ENCODE assay signal across 18 cellular contexts in the genomic region with DNA sequence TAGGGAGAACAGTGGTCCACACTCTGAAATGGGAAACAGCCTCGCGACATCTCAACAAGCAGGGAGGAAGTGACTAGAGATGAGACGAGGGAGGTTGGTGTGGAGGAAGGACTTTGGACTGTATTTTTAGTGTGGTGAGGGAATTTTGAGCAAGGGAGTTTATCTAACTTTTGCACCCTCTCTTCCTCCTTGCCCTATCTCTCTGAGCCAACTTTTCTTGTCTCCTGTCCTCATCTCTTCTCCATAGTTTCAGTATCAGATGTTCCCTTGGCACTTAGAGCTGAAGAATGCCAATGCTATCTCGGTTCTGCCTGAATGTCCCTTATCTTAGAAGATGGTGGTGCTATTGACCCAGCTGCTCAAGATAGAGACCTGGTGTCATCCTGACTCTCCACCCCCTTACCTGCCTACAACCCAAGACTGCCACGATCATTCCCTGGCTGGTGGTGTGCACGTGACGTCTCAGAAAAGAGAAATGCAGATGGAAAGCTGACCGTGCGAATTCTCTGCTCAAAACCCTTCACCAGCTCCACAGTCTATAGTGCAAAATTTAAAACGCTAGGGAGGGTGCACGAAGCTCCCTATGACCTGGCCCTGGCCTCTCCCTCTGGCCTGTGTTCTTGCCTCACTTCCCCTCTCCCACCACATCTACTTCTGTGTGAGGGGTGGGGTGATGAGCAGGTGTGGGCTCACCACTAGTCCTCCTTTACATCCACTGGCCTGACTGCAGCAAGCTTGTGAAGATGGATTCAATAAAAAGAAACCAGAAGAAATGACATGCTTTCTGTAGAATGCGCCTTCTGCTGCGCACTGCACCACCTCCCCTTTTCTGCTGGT. TPM values are rescaled to one million over a fixed set of nuclear protein-coding genes. Genes with fewer than 3 reads are reported as not detected.
DNase-seq lines count a peak whose midpoint lies in the region; ATAC-seq and TF ChIP-seq lines count a peak whose summit lies in the region.
"Had no signal": no experiment of that assay in that cellular context is flagged by ENCODE, and none has a peak within 500 bp of the region (broad histone marks: within the 10 kb centered on the region; RNA-seq: fewer than 3 reads in every experiment).

No MANE protein-coding gene starts in this region.

- H3K4me2 ChIP-seq in mammary epithelial cell (ENCODE audit: insufficient read depth, low read depth, low read length), result no peak overlapping the region
- H3K4me2 ChIP-seq: GM23338 had no signal

- H3K9ac ChIP-seq in mammary epithelial cell (ENCODE audit: insufficient read depth, low read length), result no peak overlapping the region

- in situ Hi-C loops in mammary epithelial cell (cut with MboI; ENCODE audit: low sequenced_read_pairs in 2 of 2), result no loop called here

- 79 to 92% (median 90%) methylated on average over 13 of the region's 13 CpGs for WGBS in psoas muscle, 3 donors
- 87% methylated on average over 12 of the region's 13 CpGs for WGBS in mammary epithelial cell (ENCODE audit: low coverage, missing lambda C conversion rate)

- no peak for TF ChIP-seq POLR2A in NB4 (IDR thresholded peaks at IDR 0.05; ENCODE audit: extremely low read depth, insufficient read length)

- TF ChIP-seq CTCF in NB4 (IDR thresholded peaks at IDR 0.05; ENCODE audit: low read depth, low read length) (no peak), psoas muscle (IDR thresholded peaks at IDR 0.05) (no peak), mammary epithelial cell (conservative IDR thresholded peaks at IDR 0.05 in 1 of 2, IDR thresholded peaks at IDR 0.05 in 1 of 2; ENCODE audit: extremely low read depth in 1 of 2, insufficient read depth in 1 of 2, low read depth in 1 of 2, low read length in 2 of 2) (no peak)

- DNase-seq in activated T-cell treated with anti-CD3 and anti-CD28 coated beads, Interleukin-2, amount 50 U/mL, for 72 hours, result no peak
- DNase-seq in activated T-cell treated with anti-CD3 and anti-CD28 coated beads, Interleukin-2, amount 50 U/mL, for 24 hours, result no peak
- DNase-seq in NB4 (ENCODE audit: low read depth) (peak; percentile 70), psoas muscle (no peak), mammary epithelial cell (no peak)
- no peak for DNase-seq in stimulated activated effector memory CD8-positive, alpha-beta T cell treated with anti-CD3 and anti-CD28 coated beads, Interleukin-12 subunit alpha, Interleukin-12 subunit beta, amount 100 ng/mL, for 72 hours (ENCODE audit: low spot score in 2 of 2)
- DNase-seq: DMS53; lower lobe of right lung; NCI-H2107; NCI-H526 treated with DMSO at 0.1 percent for 48 hours; stimulated activated CD8-positive, alpha-beta memory T cell treated with anti-CD3 and anti-CD28 coated beads, Interleukin-4, amount 100 ng/mL, for 48 hours had no signal

- ATAC-seq in activated T-cell treated with anti-CD3 and anti-CD28 coated beads, Interleukin-2, amount 50 U/mL, for 72 hours (replicated peaks in 1 of 2), result no peak
- ATAC-seq in stimulated activated effector memory CD8-positive, alpha-beta T cell treated with anti-CD3 and anti-CD28 coated beads, Interleukin-12 subunit alpha, Interleukin-12 subunit beta, amount 100 ng/mL, for 72 hours, result no peak
- ATAC-seq in psoas muscle, result no peak
- ATAC-seq in HG03159 (IDR thresholded peaks at IDR 0.05; ENCODE audit: unreplicated experiment), result no peak
- ATAC-seq: GM23338, lower lobe of right lung, sciatic nerve had no signal

- peaks cover 0 to 2% of the 10 kb centered on the region in 2 donors for H3K9me3 Mint-ChIP-seq in activated T-cell treated with anti-CD3 and anti-CD28 coated beads, Interleukin-2, amount 50 U/mL, for 72 hours
- no peaks in the 10 kb centered on the region for H3K9me3 Mint-ChIP-seq in activated T-cell treated with anti-CD3 and anti-CD28 coated beads, Interleukin-2, amount 50 U/mL, for 24 hours
- H3K9me3 Mint-ChIP-seq in activated naive CD8-positive, alpha-beta T cell (ENCODE audit: low read depth), result no peaks in the 10 kb centered on the region
- H3K9me3 Mint-ChIP-seq in stimulated activated effector memory CD8-positive, alpha-beta T cell treated with anti-CD3 and anti-CD28 coated beads, Interleukin-12 subunit alpha, Interleukin-12 subunit beta, amount 100 ng/mL, for 72 hours, result no peaks in the 10 kb centered on the region
- H3K9me3 Mint-ChIP-seq: GM23338 had no signal

- H3K4me1 Mint-ChIP-seq in activated T-cell treated with anti-CD3 and anti-CD28 coated beads, Interleukin-2, amount 50 U/mL, for 72 hours (ENCODE audit: low read depth), result peaks cover 13% of the 10 kb centered on the region
- H3K4me1 Mint-ChIP-seq in activated T-cell treated with anti-CD3 and anti-CD28 coated beads, Interleukin-2, amount 50 U/mL, for 24 hours (ENCODE audit: low read depth), result peaks cover 16% of the 10 kb centered on the region
- peaks cover 15% of the 10 kb centered on the region for H3K4me1 Mint-ChIP-seq in activated naive CD8-positive, alpha-beta T cell (ENCODE audit: low read depth)
- peaks cover 22% of the 10 kb centered on the region for H3K4me1 Mint-ChIP-seq in stimulated activated effector memory CD8-positive, alpha-beta T cell treated with anti-CD3 and anti-CD28 coated beads, Interleukin-12 subunit alpha, Interleukin-12 subunit beta, amount 100 ng/mL, for 72 hours

- peak overlapping the region; percentile 47 for H3K27ac Mint-ChIP-seq in activated T-cell treated with anti-CD3 and anti-CD28 coated beads, Interleukin-2, amount 50 U/mL, for 72 hours
- no peak overlapping the region for H3K27ac Mint-ChIP-seq in activated T-cell treated with anti-CD3 and anti-CD28 coated beads, Interleukin-2, amount 50 U/mL, for 24 hours
- H3K27ac Mint-ChIP-seq in activated naive CD8-positive, alpha-beta T cell, result peak overlapping the region; percentile 50
- H3K27ac Mint-ChIP-seq in stimulated activated effector memory CD8-positive, alpha-beta T cell treated with anti-CD3 and anti-CD28 coated beads, Interleukin-12 subunit alpha, Interleukin-12 subunit beta, amount 100 ng/mL, for 72 hours, result no peak overlapping the region
- H3K27ac Mint-ChIP-seq: GM23338 had no signal

- BruUV-seq in mammary epithelial cell (replicated peaks; lab: Mats Ljungman, UMichigan), result no TSS peak

- peaks cover 1 to 6% of the 10 kb centered on the region in 2 donors for H3K36me3 Mint-ChIP-seq in activated T-cell treated with anti-CD3 and anti-CD28 coated beads, Interleukin-2, amount 50 U/mL, for 72 hours (ENCODE audit: insufficient read depth in 2 of 2)
- peaks cover 8% of the 10 kb centered on the region for H3K36me3 Mint-ChIP-seq in activated T-cell treated with anti-CD3 and anti-CD28 coated beads, Interleukin-2, amount 50 U/mL, for 24 hours (ENCODE audit: low read depth)
- H3K36me3 Mint-ChIP-seq in activated naive CD8-positive, alpha-beta T cell, result no peaks in the 10 kb centered on the region
- peaks cover 12% of the 10 kb centered on the region for H3K36me3 Mint-ChIP-seq in stimulated activated effector memory CD8-positive, alpha-beta T cell treated with anti-CD3 and anti-CD28 coated beads, Interleukin-12 subunit alpha, Interleukin-12 subunit beta, amount 100 ng/mL, for 72 hours

- CTCF ChIA-PET in mammary epithelial cell (lab: Charles Lee; ENCODE audit: low non-redundant PET), result no interaction called here

- dilution Hi-C loops in mammary epithelial cell (cut with HindIII; ENCODE audit: low sequenced_read_pairs), result no loop called here

- no peak overlapping the region for H3K27ac ChIP-seq in psoas muscle
- no peak overlapping the region for H3K27ac ChIP-seq in mammary epithelial cell (ENCODE audit: insufficient read depth, low read depth, low read length)
- H3K27ac ChIP-seq: lower lobe of right lung, RWPE1 had no signal

- peak overlapping the region; percentile 5 to 49 for H3K4me3 Mint-ChIP-seq in activated T-cell treated with anti-CD3 and anti-CD28 coated beads, Interleukin-2, amount 50 U/mL, for 72 hours
- H3K4me3 Mint-ChIP-seq in activated T-cell treated with anti-CD3 and anti-CD28 coated beads, Interleukin-2, amount 50 U/mL, for 24 hours, result no peak overlapping the region
- peak overlapping the region; percentile 83 for H3K4me3 Mint-ChIP-seq in activated naive CD8-positive, alpha-beta T cell
- peak overlapping the region; percentile 42 for H3K4me3 Mint-ChIP-seq in stimulated activated effector memory CD8-positive, alpha-beta T cell treated with anti-CD3 and anti-CD28 coated beads, Interleukin-12 subunit alpha, Interleukin-12 subunit beta, amount 100 ng/mL, for 72 hours
- H3K4me3 Mint-ChIP-seq: GM23338 had no signal

- no peak overlapping the region for H2AFZ ChIP-seq in mammary epithelial cell (ENCODE audit: low read depth, low read length)
- H2AFZ ChIP-seq: GM23338 had no signal

- no peaks in the 10 kb centered on the region for H4K20me1 ChIP-seq in mammary epithelial cell (ENCODE audit: insufficient read depth, low read length)

- H3K27me3 ChIP-seq in psoas muscle (ENCODE audit: insufficient read depth in 3 of 3, low read length in 2 of 3) (no peaks in the 10 kb centered on the region), mammary epithelial cell (ENCODE audit: insufficient read depth, low read length) (no peaks in the 10 kb centered on the region)

- no peaks in the 10 kb centered on the region for H3K4me1 ChIP-seq in psoas muscle
- H3K4me1 ChIP-seq in mammary epithelial cell (ENCODE audit: insufficient read depth, low read length), result no peaks in the 10 kb centered on the region
- H3K4me1 ChIP-seq: lower lobe of right lung had no signal

- H3K4me3 ChIP-seq in NB4 (ENCODE audit: low read depth, low read length), result no peak overlapping the region
- no peak overlapping the region for H3K4me3 ChIP-seq in psoas muscle
- no peak overlapping the region for H3K4me3 ChIP-seq in mammary epithelial cell (replicated peaks in 1 of 3; ENCODE audit: insufficient read depth in 1 of 3, low read depth in 2 of 3, low read length in 3 of 3)
- H3K4me3 ChIP-seq: GM23338, lower lobe of right lung had no signal

- no peaks in the 10 kb centered on the region for H3K27me3 Mint-ChIP-seq in activated T-cell treated with anti-CD3 and anti-CD28 coated beads, Interleukin-2, amount 50 U/mL, for 72 hours (ENCODE audit: low read depth)
- peaks cover 5% of the 10 kb centered on the region for H3K27me3 Mint-ChIP-seq in activated T-cell treated with anti-CD3 and anti-CD28 coated beads, Interleukin-2, amount 50 U/mL, for 24 hours
- no peaks in the 10 kb centered on the region for H3K27me3 Mint-ChIP-seq in activated naive CD8-positive, alpha-beta T cell

- H3K36me3 ChIP-seq in psoas muscle (ENCODE audit: insufficient read depth in 1 of 2, low read depth in 1 of 2) (peaks cover 0 to 5% of the 10 kb centered on the region in 2 donors), mammary epithelial cell (ENCODE audit: insufficient read depth, low read length) (no peaks in the 10 kb centered on the region)

- no peaks in the 10 kb centered on the region for H3K79me2 ChIP-seq in mammary epithelial cell (ENCODE audit: insufficient read depth, low read length)

- no peaks in the 10 kb centered on the region for H3K9me3 ChIP-seq in psoas muscle
- no peaks in the 10 kb centered on the region for H3K9me3 ChIP-seq in mammary epithelial cell (replicated peaks; ENCODE audit: insufficient read depth, low read length)
- H3K9me3 ChIP-seq: lower lobe of right lung had no signal

- intact Hi-C loops in psoas muscle (cut with DNase I) (no loop called here), mammary epithelial cell (cut with micrococcal nuclease) (no loop called here)

RNA-seq across cellular contexts. Expression of a gene that starts 20.9 kb away (rescaled TPM):
- total RNA-seq in activated T-cell treated with anti-CD3 and anti-CD28 coated beads, Interleukin-2, amount 50 U/mL, for 72 hours, result 10 to 100 TPM; 29.5 to 37.1 TPM
- total RNA-seq in psoas muscle (10 to 100 TPM; 15.1 to 21.3 (median 18.8) TPM), mammary epithelial cell (1 to 10 TPM; 8.2 to 9.7 TPM)
- polyA plus RNA-seq in psoas muscle (10 to 100 TPM; 13.9 to 22.1 (median 15.1) TPM), mammary epithelial cell (8.7 TPM)
- 18.1 TPM for polyA minus RNA-seq in mammary epithelial cell

RNA-seq across cellular contexts. Expression of a gene that starts 21.7 kb away (rescaled TPM):
- 100 to 1,000 TPM in 1 of 2 donors, 10 to 100 TPM in 1; 92.7 to 111 TPM for total RNA-seq in activated T-cell treated with anti-CD3 and anti-CD28 coated beads, Interleukin-2, amount 50 U/mL, for 72 hours
- 10 to 100 TPM; 21.2 to 45.5 (median 34.6) TPM for total RNA-seq in psoas muscle
- 10 to 100 TPM; 23.4 to 61.0 (median 38.2) TPM for polyA plus RNA-seq in psoas muscle
- 10 to 100 TPM; 31.3 to 93.0 TPM for total RNA-seq in mammary epithelial cell
- polyA plus RNA-seq in mammary epithelial cell, result 69.3 TPM
- polyA minus RNA-seq in mammary epithelial cell, result 89.0 TPM

RNA-seq across cellular contexts. Expression of a gene that starts 33.5 kb away (rescaled TPM):
- total RNA-seq in activated T-cell treated with anti-CD3 and anti-CD28 coated beads, Interleukin-2, amount 50 U/mL, for 72 hours, result 1 to 10 TPM; 6.2 to 8.4 TPM
- total RNA-seq in psoas muscle (1 to 10 TPM; 1.0 to 3.4 (median 1.4) TPM), mammary epithelial cell (1 to 10 TPM in 1 of 2 donors, under 1 TPM in 1; 0.61 to 2.8 TPM)
- polyA plus RNA-seq in psoas muscle (1 to 10 TPM in 1 of 3 donors, under 1 TPM in 2; 0.61 to 3.2 (median 0.65) TPM), mammary epithelial cell (0.28 TPM)
- polyA minus RNA-seq in mammary epithelial cell, result 0.26 TPM

RNA-seq across cellular contexts. Expression of a gene that starts 50.1 kb away (rescaled TPM):
- total RNA-seq in activated T-cell treated with anti-CD3 and anti-CD28 coated beads, Interleukin-2, amount 50 U/mL, for 72 hours, result not detected
- total RNA-seq in psoas muscle (not detected), mammary epithelial cell (not detected)
- polyA plus RNA-seq in psoas muscle (not detected), mammary epithelial cell (not detected)
- not detected for polyA minus RNA-seq in mammary epithelial cell
- total RNA-seq: frontal cortex, GM23338, lower lobe of right lung, MCF 10A, sciatic nerve had no signal
- polyA plus RNA-seq: GM23338 had no signal

Comparison
In these comparisons a context has a peak if more than half of its experiments do, and no peak if none do; other contexts are left out.
1. H3K27ac Mint-ChIP-seq: peak in activated T-cell treated with anti-CD3 and anti-CD28 coated beads, Interleukin-2, amount 50 U/mL, for 72 hours (single experiment) and activated naive CD8-positive, alpha-beta T cell (single experiment); none in activated T-cell treated with anti-CD3 and anti-CD28 coated beads, Interleukin-2, amount 50 U/mL, for 24 hours (single experiment) and stimulated activated effector memory CD8-positive, alpha-beta T cell treated with anti-CD3 and anti-CD28 coated beads, Interleukin-12 subunit alpha, Interleukin-12 subunit beta, amount 100 ng/mL, for 72 hours (single experiment).